Comparison of ENCODE assay signal across 12 cellular contexts in genomic region chr7:84372155-84372621, GRCh38.
DNase-seq lines count a peak whose midpoint lies in the region; TF ChIP-seq lines count a peak whose summit lies in the region.
"Had no signal": no experiment of that assay in that cellular context is flagged by ENCODE, and none has a peak within 500 bp of the region (broad histone marks: within the 10 kb centered on the region; RNA-seq: fewer than 3 reads in every experiment).

No MANE protein-coding gene starts in this region.

- WGBS in mesodermal cell (ENCODE audit: insufficient coverage in 2 of 2), 2 experiments = 92% methylated on average over 2 of the region's 3 CpGs; no CpG with 5 or more reads in 1 of the 2 experiments
- 73 to 87% methylated on average over 3 of the region's 3 CpGs for WGBS in transverse colon (ENCODE audit: low coverage in 1 of 2), 2 donors

- no peaks in the 10 kb centered on the region for H3K36me3 Mint-ChIP-seq in Calu3 (ENCODE audit: insufficient read depth, unreplicated experiment)
- H3K36me3 Mint-ChIP-seq in CD14-positive monocyte = no peaks in the 10 kb centered on the region

- H3K36me3 ChIP-seq in mesodermal cell (ENCODE audit: control insufficient read depth, insufficient read depth, low read length) = no peaks in the 10 kb centered on the region
- H3K36me3 ChIP-seq in transverse colon = no peaks in the 10 kb centered on the region

- H3K4me3 Mint-ChIP-seq in Calu3 (ENCODE audit: low read depth, unreplicated experiment) (no peak overlapping the region), CD14-positive monocyte (no peak overlapping the region)
- H3K4me3 Mint-ChIP-seq: endodermal cell had no signal

- CTCF ChIA-PET in Calu3 (lab: Charles Lee) = no interaction called here

- intact Hi-C loops in Calu3 (cut with micrococcal nuclease; ENCODE audit: unreplicated experiment) (no loop called here), transverse colon (cut with DNase I; ENCODE audit: low total_unique reads) (no loop called here), CD14-positive monocyte (cut with micrococcal nuclease) (no loop called here)

- no peak for TF ChIP-seq EP300 in transverse colon (IDR thresholded peaks at IDR 0.05; ENCODE audit: low read depth)

- no peak for TF ChIP-seq CTCF in Calu3 (IDR thresholded peaks at IDR 0.05; ENCODE audit: unreplicated experiment)
- TF ChIP-seq CTCF in astrocyte of the cerebellum (IDR thresholded peaks at IDR 0.05; ENCODE audit: low read depth, low read length, missing control alignments) = no peak
- TF ChIP-seq CTCF in transverse colon (IDR thresholded peaks at IDR 0.05) = no peak
- no peak for TF ChIP-seq CTCF in CD14-positive monocyte (IDR thresholded peaks at IDR 0.05)

- in situ Hi-C loops in astrocyte of the cerebellum (cut with HindIII; ENCODE audit: low sequenced_read_pairs) = no loop called here
- in situ Hi-C loops in transverse colon (cut with MboI; ENCODE audit: low pct_ligation_motif_present in 1 of 4, low pct_unique_long_range_greater_than_20kb in 1 of 4, low sequenced_read_pairs in 3 of 4) = no loop called here

- no peaks in the 10 kb centered on the region for H3K9me3 ChIP-seq in mesodermal cell (ENCODE audit: control insufficient read depth, low read length)
- no peaks in the 10 kb centered on the region for H3K9me3 ChIP-seq in transverse colon

- no TSS peak for BruUV-seq in Calu3 (replicated peaks; lab: Mats Ljungman, UMichigan)

- no peak for TF ChIP-seq POLR2A in transverse colon (IDR thresholded peaks at IDR 0.05)

- H3K27me3 Mint-ChIP-seq in Calu3 (ENCODE audit: unreplicated experiment) (no peaks in the 10 kb centered on the region), CD14-positive monocyte (ENCODE audit: low read depth in 3 of 3) (peaks cover 0 to 4% (median 0%) of the 10 kb centered on the region in 3 donors)

- H3K27ac Mint-ChIP-seq in Calu3 (ENCODE audit: unreplicated experiment) (peak overlapping the region; percentile 64), CD14-positive monocyte (no peak overlapping the region)
- H3K27ac Mint-ChIP-seq: endodermal cell had no signal

- DNase-seq in Calu3 = peak; percentile 2
- peak; percentile 97 for DNase-seq in M059J (ENCODE audit: low read depth)
- peak; percentile 84 for DNase-seq in astrocyte of the cerebellum (ENCODE audit: low read depth)
- DNase-seq in activated CD8-positive, alpha-beta memory T cell treated with anti-CD3 and anti-CD28 coated beads, Interleukin-2, amount 50 U/mL, for 4 hours = no peak
- no peak for DNase-seq in transverse colon
- DNase-seq in central memory CD4-positive, alpha-beta T cell = no peak
- DNase-seq in CD14-positive monocyte (ENCODE audit: low spot score) = no peak
- DNase-seq: endodermal cell; Kasumi-1; small intestine; stimulated activated naive CD4-positive, alpha-beta T cell treated with Interleukin-2 at 50 U/mL for 16 hours had no signal

- H3K4me1 Mint-ChIP-seq in Calu3 (ENCODE audit: low read depth, unreplicated experiment) (peaks cover 16% of the 10 kb centered on the region), CD14-positive monocyte (peaks cover 4% of the 10 kb centered on the region)

- no peak overlapping the region for H3K4me3 ChIP-seq in astrocyte of the cerebellum (ENCODE audit: low read depth, low read length)
- no peak overlapping the region for H3K4me3 ChIP-seq in mesodermal cell (ENCODE audit: extremely low read depth, insufficient read depth, low read length, poor library complexity, severe bottlenecking)
- no peak overlapping the region for H3K4me3 ChIP-seq in transverse colon

- H3K9me3 Mint-ChIP-seq in Calu3 (ENCODE audit: low read depth, unreplicated experiment) = no peaks in the 10 kb centered on the region
- H3K9me3 Mint-ChIP-seq in CD14-positive monocyte = peaks cover 0 to 3% (median 0%) of the 10 kb centered on the region in 7 donors
- H3K9me3 Mint-ChIP-seq: endodermal cell had no signal

- H3K4me1 ChIP-seq in mesodermal cell (ENCODE audit: control insufficient read depth, insufficient read depth, low read length, poor library complexity, severe bottlenecking) = no peaks in the 10 kb centered on the region
- no peaks in the 10 kb centered on the region for H3K4me1 ChIP-seq in transverse colon

- H3K27ac ChIP-seq in mesodermal cell (ENCODE audit: low read depth, low read length, severe bottlenecking) = peak overlapping the region; percentile 0
- no peak overlapping the region for H3K27ac ChIP-seq in transverse colon

- no peaks in the 10 kb centered on the region for H3K27me3 ChIP-seq in transverse colon

Comparison
In these comparisons a context has a peak if more than half of its experiments do, and no peak if none do; other contexts are left out.
1. DNase-seq: peak in Calu3 (single experiment), M059J (single experiment) and astrocyte of the cerebellum (single experiment); none in activated CD8-positive, alpha-beta memory T cell treated with anti-CD3 and anti-CD28 coated beads, Interleukin-2, amount 50 U/mL, for 4 hours (single experiment), transverse colon (single experiment), central memory CD4-positive, alpha-beta T cell (single experiment) and CD14-positive monocyte (single experiment).